11 cellular contexts compared by ENCODE assay signal in the genomic region with DNA sequence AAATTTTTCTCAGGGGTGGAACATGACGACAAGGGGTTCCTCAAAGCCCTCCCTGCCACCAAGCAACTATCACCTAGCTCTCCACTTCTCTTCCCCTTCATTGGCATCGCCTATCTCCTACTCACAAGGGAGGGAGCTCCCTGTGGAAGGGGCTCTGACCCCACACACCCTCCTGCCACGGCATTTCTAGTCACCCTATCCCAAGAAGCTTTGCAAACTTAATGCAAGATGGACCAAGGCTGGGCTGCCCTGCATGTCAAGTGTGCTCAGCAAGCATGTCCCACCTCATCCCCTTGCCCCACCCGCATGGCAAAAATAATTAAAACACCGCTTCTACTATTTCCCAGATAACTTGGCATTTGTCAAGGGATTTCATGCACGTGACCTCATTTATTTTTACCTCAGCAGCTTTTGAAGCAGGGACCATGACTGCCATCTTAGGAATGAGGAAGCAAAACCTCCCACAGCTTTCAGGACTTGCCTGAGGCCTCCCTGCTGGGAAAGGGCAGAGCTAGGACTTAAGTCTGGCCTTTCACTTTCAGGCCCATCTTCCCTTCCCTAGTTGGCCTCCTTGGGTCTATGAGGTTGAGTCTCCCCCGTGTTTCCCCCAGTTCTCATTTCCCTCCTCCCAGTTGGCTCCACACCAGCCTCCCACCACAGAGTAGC.
A peak's percentile ranks its signal among the peaks of the same experiment; 100 is the strongest.
DNase-seq lines count a peak whose midpoint lies in the region; ATAC-seq and TF ChIP-seq lines count a peak whose summit lies in the region.
"Had no signal": no experiment of that assay in that cellular context is flagged by ENCODE, and none has a peak within 500 bp of the region (broad histone marks: within the 10 kb centered on the region; RNA-seq: fewer than 3 reads in every experiment).

No MANE protein-coding gene starts in this region.

- ATAC-seq in GM21529 (IDR thresholded peaks at IDR 0.05; ENCODE audit: unreplicated experiment) (no peak), T-cell (replicated peaks in 1 of 4) (no peak), GM18870 (IDR thresholded peaks at IDR 0.05; ENCODE audit: unreplicated experiment) (no peak)

- no peaks in the 10 kb centered on the region for H3K27me3 ChIP-seq in SK-N-SH (ENCODE audit: insufficient read depth)

- H3K27ac Mint-ChIP-seq in type B pancreatic cell (peak overlapping the region; percentile 59), T-cell (no peak overlapping the region)
- H3K27ac Mint-ChIP-seq: activated CD4-positive, alpha-beta T cell treated with anti-CD3 and anti-CD28 coated beads, Interleukin-2, amount 10 ng/mL, durations not matched to agents 7 days and 5 days had no signal

- H3K27me3 Mint-ChIP-seq in type B pancreatic cell (no peaks in the 10 kb centered on the region), T-cell (peaks cover 15 to 27% of the 10 kb centered on the region in 2 donors)

- no peaks in the 10 kb centered on the region for H3K36me3 Mint-ChIP-seq in type B pancreatic cell
- H3K36me3 Mint-ChIP-seq in T-cell: no peaks in the 10 kb centered on the region

- no peaks in the 10 kb centered on the region for H3K9me3 Mint-ChIP-seq in type B pancreatic cell
- no peaks in the 10 kb centered on the region for H3K9me3 Mint-ChIP-seq in T-cell
- H3K9me3 Mint-ChIP-seq: activated CD4-positive, alpha-beta T cell treated with anti-CD3 and anti-CD28 coated beads, Interleukin-2, amount 10 ng/mL, durations not matched to agents 7 days and 5 days; central memory CD8-positive, alpha-beta T cell had no signal

- H3K4me3 Mint-ChIP-seq in type B pancreatic cell (no peak overlapping the region), T-cell (no peak overlapping the region)
- H3K4me3 Mint-ChIP-seq: activated CD4-positive, alpha-beta T cell treated with anti-CD3 and anti-CD28 coated beads, Interleukin-2, amount 10 ng/mL, durations not matched to agents 7 days and 5 days; central memory CD8-positive, alpha-beta T cell had no signal

- H3K4me3 ChIP-seq in HFF-Myc (replicated peaks; ENCODE audit: low read depth, low read length): no peak overlapping the region
- no peak overlapping the region for H3K4me3 ChIP-seq in SK-N-SH (ENCODE audit: low read depth in 2 of 2, low read length in 1 of 2)
- no peak overlapping the region for H3K4me3 ChIP-seq in foreskin fibroblast (ENCODE audit: low read depth in 1 of 2, low read length in 2 of 2)

- no peak for TF ChIP-seq EP300 in SK-N-SH (IDR thresholded peaks at IDR 0.05; ENCODE audit: borderline replicate concordance in 1 of 2, low read depth in 1 of 2, low read length in 1 of 2)

- H3K9me2 ChIP-seq in SK-N-SH: no peaks in the 10 kb centered on the region

- H3K9ac ChIP-seq in SK-N-SH: no peak overlapping the region

- no peak for TF ChIP-seq RAD21 in SK-N-SH (IDR thresholded peaks at IDR 0.05; ENCODE audit: low read length)

- DNase-seq in HFF-Myc (ENCODE audit: extremely low read depth, low read depth) (peak; percentile 24), SK-N-SH (no peak), foreskin fibroblast (peak; percentile 64 to 85), type B pancreatic cell (ENCODE audit: extremely low spot score, unreplicated experiment) (no peak), T-cell (no peak), T-helper 1 cell (no peak)
- DNase-seq: activated CD4-positive, alpha-beta T cell treated with anti-CD3 and anti-CD28 coated beads, Interleukin-2, amount 10 ng/mL, durations not matched to agents 7 days and 5 days; NCI-H526 treated with DMSO at 0.1 percent for 48 hours had no signal

- H4K20me1 ChIP-seq in SK-N-SH (ENCODE audit: insufficient read depth): no peaks in the 10 kb centered on the region

- peak overlapping the region; percentile 85 for H2AFZ ChIP-seq in SK-N-SH (ENCODE audit: low read depth)

- H3K4me1 Mint-ChIP-seq in type B pancreatic cell (ENCODE audit: unreplicated experiment): peaks cover 17% of the 10 kb centered on the region
- no peaks in the 10 kb centered on the region for H3K4me1 Mint-ChIP-seq in T-cell
- H3K4me1 Mint-ChIP-seq: activated CD4-positive, alpha-beta T cell treated with anti-CD3 and anti-CD28 coated beads, Interleukin-2, amount 10 ng/mL, durations not matched to agents 7 days and 5 days; central memory CD8-positive, alpha-beta T cell had no signal

- H3F3A ChIP-seq in SK-N-SH (replicated peaks; ENCODE audit: insufficient read depth): no peaks in the 10 kb centered on the region

- H3K36me3 ChIP-seq in SK-N-SH (replicated peaks in 1 of 2; ENCODE audit: control insufficient read depth in 1 of 2, insufficient read depth in 2 of 2, low read length in 1 of 2): no peaks in the 10 kb centered on the region

- no peak overlapping the region for H3K4me2 ChIP-seq in SK-N-SH

- CTCF ChIA-PET in SK-N-SH (lab: Yijun Ruan, JAX): interaction anchor here (0.8 to 2.8 kb wide), 3 partner anchors 9 to 451 kb away, joined by 3 to 17 read pairs (median 4); no protein-coding TSS in a partner anchor
- CTCF ChIA-PET in T-cell (lab: Charles Lee): interaction anchor here in 1 of 2 donors (0.7 kb wide), 1 partner anchor 141 kb away, joined by 3 read pairs; no protein-coding TSS in a partner anchor

- WGBS in SK-N-SH (ENCODE audit: low lambda C conversion rate): 76% methylated on average over 7 of the region's 7 CpGs

- peaks cover 0 to 28% of the 10 kb centered on the region in 2 experiments; a peak in 2 of 4 replicates for H3K4me1 ChIP-seq in SK-N-SH (ENCODE audit: control insufficient read depth in 1 of 2, insufficient read depth in 2 of 2, low read depth in 1 of 2, low read length in 1 of 2)

- POLR2A ChIA-PET in SK-N-SH (lab: Yijun Ruan, JAX) (no interaction called here), T-cell (lab: Charles Lee) (interaction anchor here in 1 of 2 donors (0.9 kb wide), 1 partner anchor 350 kb away, joined by 4 read pairs; no protein-coding TSS in a partner anchor)

- H3K27ac ChIP-seq in SK-N-SH (ENCODE audit: low read depth in 2 of 2, low read length in 1 of 2): no peak overlapping the region

- H3K9me3 ChIP-seq in SK-N-SH: no peaks in the 10 kb centered on the region

- H3K79me2 ChIP-seq in SK-N-SH (ENCODE audit: insufficient read depth): no peaks in the 10 kb centered on the region

- TF ChIP-seq CTCF in HFF-Myc (IDR thresholded peaks at IDR 0.05; ENCODE audit: low read depth, low read length, missing control alignments) (no peak), SK-N-SH (IDR thresholded peaks at IDR 0.05) (no peak), foreskin fibroblast (IDR thresholded peaks at IDR 0.05; ENCODE audit: low read depth, low read length) (no peak), type B pancreatic cell (conservative IDR thresholded peaks at IDR 0.05) (no peak)

TF ChIP-seq in SK-N-SH, 30 proteins besides CTCF, POLR2A, EP300 and RAD21:
- TF ChIP-seq FOXJ3 (CRISPR knock-in tag; IDR thresholded peaks at IDR 0.05) (no peak), ELF1 (IDR thresholded peaks at IDR 0.05) (peak; percentile 81), TCF12 (IDR thresholded peaks at IDR 0.05) (peak; percentile 22; the same call in 1 of the 2 replicates), FOSL2 (IDR thresholded peaks at IDR 0.05; ENCODE audit: borderline replicate concordance, low read depth) (peak; percentile 23; the same call in 1 of the 2 replicates)

Comparison
In these comparisons a context has a peak if more than half of its experiments do, and no peak if none do; other contexts are left out.
1. DNase-seq: peak in HFF-Myc (single experiment) and foreskin fibroblast (2 of 2); none in SK-N-SH (single experiment), type B pancreatic cell (single experiment), T-cell (0 of 34) and T-helper 1 cell (0 of 5).